24 cellular contexts compared by ENCODE assay signal in genomic region chr22:38120359-38121110, GRCh38. TPM values are rescaled to one million over a fixed set of nuclear protein-coding genes. Genes with fewer than 3 reads are reported as not detected.
"Had no signal": no experiment of that assay in that cellular context is flagged by ENCODE, and none has a peak within 500 bp of the region (broad histone marks: within the 10 kb centered on the region; RNA-seq: fewer than 3 reads in every experiment).

No MANE protein-coding gene starts in this region.

- H3K4me3 ChIP-seq: left ventricle myocardium inferior, psoas muscle, right lobe of liver, spleen had no signal

- H3K4me1 ChIP-seq: left ventricle myocardium inferior, right lobe of liver, spleen had no signal

- H3K36me3 ChIP-seq: left ventricle myocardium inferior, right lobe of liver had no signal

- DNase-seq: activated CD4-positive, alpha-beta T cell treated with anti-CD3 and anti-CD28 coated beads, Interleukin-2, amount 10 ng/mL, durations not matched to agents 7 days and 5 days; activated CD4-positive, CD25-positive, alpha-beta regulatory T cell; activated naive CD4-positive, alpha-beta T cell treated with anti-CD3 and anti-CD28 coated beads, Interleukin-2, amount 10 ng/mL, durations not matched to agents 7 days and 5 days; caudate nucleus; cortex of kidney; effector memory CD4-positive, alpha-beta T cell; hypothalamus; immature natural killer cell; left ventricle myocardium inferior; midbrain; naive thymus-derived CD4-positive, alpha-beta T cell; nucleus accumbens; psoas muscle; SK-N-SH; spleen; stimulated activated CD4-positive, alpha-beta T cell treated with anti-CD3 and anti-CD28 coated beads, Interleukin-1b, Interleukin-23, amount 100 ng/mL, for 48 hours; stimulated activated naive CD4-positive, alpha-beta T cell; substantia nigra; trophoblast cell had no signal

- H3K9me3 Mint-ChIP-seq: activated CD4-positive, alpha-beta T cell treated with anti-CD3 and anti-CD28 coated beads, Interleukin-2, amount 10 ng/mL, durations not matched to agents 7 days and 5 days; activated naive CD4-positive, alpha-beta T cell treated with anti-CD3 and anti-CD28 coated beads, Interleukin-2, amount 10 ng/mL, durations not matched to agents 7 days and 5 days; activated T-helper 2 cell treated with anti-CD3 and anti-CD28 coated beads, Interferon-gamma antibody, Interleukin-2, Interleukin-4, amounts not matched to agents 10 μg/mL and 5 μg/mL and 100 μg/mL, durations not matched to agents 14 hours and 24 hours and 36 hours; immature natural killer cell; naive thymus-derived CD4-positive, alpha-beta T cell; T-helper 1 cell treated with Interleukin-12 subunit alpha and Interleukin-12 subunit beta and Interleukin-4 antibody, amounts not matched to agents 30 μg/mL and 1 μg/mL, for 36 hours had no signal

- H3K27me3 Mint-ChIP-seq: activated CD4-positive, alpha-beta T cell treated with anti-CD3 and anti-CD28 coated beads, Interleukin-2, amount 10 ng/mL, durations not matched to agents 7 days and 5 days; activated naive CD4-positive, alpha-beta T cell treated with anti-CD3 and anti-CD28 coated beads, Interleukin-2, amount 10 ng/mL, durations not matched to agents 7 days and 5 days; naive thymus-derived CD4-positive, alpha-beta T cell had no signal

- H3K4me2 ChIP-seq: SK-N-SH had no signal

- ATAC-seq: naive thymus-derived CD4-positive, alpha-beta T cell; psoas muscle had no signal

- H3K4me3 Mint-ChIP-seq: activated CD4-positive, alpha-beta T cell treated with anti-CD3 and anti-CD28 coated beads, Interleukin-2, amount 10 ng/mL, durations not matched to agents 7 days and 5 days; activated naive CD4-positive, alpha-beta T cell treated with anti-CD3 and anti-CD28 coated beads, Interleukin-2, amount 10 ng/mL, durations not matched to agents 7 days and 5 days; immature natural killer cell; naive thymus-derived CD4-positive, alpha-beta T cell; T-helper 1 cell treated with Interleukin-12 subunit alpha and Interleukin-12 subunit beta and Interleukin-4 antibody, amounts not matched to agents 30 μg/mL and 1 μg/mL, for 36 hours had no signal

- H3K9me3 ChIP-seq: left ventricle myocardium inferior, psoas muscle, right lobe of liver, SK-N-SH, spleen had no signal

- H3K27ac Mint-ChIP-seq: activated naive CD4-positive, alpha-beta T cell treated with anti-CD3 and anti-CD28 coated beads, Interleukin-2, amount 10 ng/mL, durations not matched to agents 7 days and 5 days; activated T-helper 2 cell treated with anti-CD3 and anti-CD28 coated beads, Interferon-gamma antibody, Interleukin-2, Interleukin-4, amounts not matched to agents 10 μg/mL and 5 μg/mL and 100 μg/mL, durations not matched to agents 14 hours and 24 hours and 36 hours; T-helper 1 cell treated with Interleukin-12 subunit alpha and Interleukin-12 subunit beta and Interleukin-4 antibody, amounts not matched to agents 30 μg/mL and 1 μg/mL, for 36 hours had no signal

- H3K9ac ChIP-seq: SK-N-SH had no signal

- H3K27me3 ChIP-seq: right lobe of liver, spleen had no signal

- H3K27ac ChIP-seq: epithelial cell of prostate, left ventricle myocardium inferior, psoas muscle, right lobe of liver, spleen had no signal

RNA-seq across cellular contexts. Expression of gene BAIAP2L2, which starts 10.1 kb away (rescaled TPM):
- polyA plus RNA-seq: naive thymus-derived CD4-positive, alpha-beta T cell had no signal

RNA-seq across cellular contexts. Expression of gene SLC16A8, which starts 36.6 kb away (rescaled TPM):
- total RNA-seq: activated CD4-positive, alpha-beta T cell treated with anti-CD3 and anti-CD28 coated beads, Interleukin-2, amount 10 ng/mL, durations not matched to agents 7 days and 5 days; activated T-helper 2 cell treated with anti-CD3 and anti-CD28 coated beads, Interferon-gamma antibody, Interleukin-2, Interleukin-4, amounts not matched to agents 10 μg/mL and 5 μg/mL and 100 μg/mL, durations not matched to agents 14 hours and 24 hours and 36 hours; glomerular endothelial cell; left ventricle myocardium inferior; naive thymus-derived CD4-positive, alpha-beta T cell; right lobe of liver had no signal
- polyA plus RNA-seq: naive thymus-derived CD4-positive, alpha-beta T cell; SK-N-SH had no signal
